In the genomic region with DNA sequence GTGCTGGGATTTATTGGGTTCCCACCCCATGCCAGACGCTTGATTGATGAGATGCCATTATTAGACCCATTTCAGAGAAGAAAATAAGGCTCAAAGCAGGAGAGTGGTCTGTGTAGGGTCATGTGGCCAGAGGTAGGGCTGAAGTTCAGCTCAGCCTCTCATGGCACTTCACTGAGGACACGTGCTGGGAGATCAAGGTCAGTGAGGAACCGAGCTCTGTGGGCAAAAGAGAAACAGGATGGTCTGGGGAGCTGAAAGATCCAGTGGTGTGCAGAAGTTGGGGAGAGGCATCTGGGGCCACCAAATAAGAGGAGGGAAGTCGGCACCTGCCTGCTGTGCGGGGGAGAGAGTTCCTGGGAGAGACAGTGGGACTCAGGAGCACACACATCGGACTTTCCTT, we compare ENCODE assay signal across 20 cellular contexts. TPM values are rescaled to one million over a fixed set of nuclear protein-coding genes. Genes with fewer than 3 reads are reported as not detected.
"Had no signal": no experiment of that assay in that cellular context is flagged by ENCODE, and none has a peak within 500 bp of the region (broad histone marks: within the 10 kb centered on the region; RNA-seq: fewer than 3 reads in every experiment).

No MANE protein-coding gene starts in this region.

- H3K4me3 ChIP-seq: adrenal gland, esophagus muscularis mucosa, gastroesophageal sphincter, heart left ventricle, left ventricle myocardium inferior, stomach, upper lobe of left lung had no signal

- H3K27ac ChIP-seq: adrenal gland, esophagus muscularis mucosa, gastroesophageal sphincter, heart left ventricle, left ventricle myocardium inferior, stomach, upper lobe of left lung had no signal

- H3K27me3 ChIP-seq: adrenal gland, heart left ventricle, upper lobe of left lung had no signal

- H3K4me1 ChIP-seq: adrenal gland had no signal

- DNase-seq: activated CD4-positive, CD25-positive, alpha-beta regulatory T cell treated with anti-CD3 and anti-CD28 coated beads, Interleukin-2, amount 50 U/mL, for 72 hours; activated CD8-positive, alpha-beta memory T cell treated with anti-CD3 and anti-CD28 coated beads for 24 hours; activated CD8-positive, alpha-beta memory T cell treated with anti-CD3 and anti-CD28 coated beads, Interleukin-2, amount 50 U/mL, for 48 hours; activated gamma-delta T cell; activated T-cell treated with anti-CD3 and anti-CD28 coated beads, Interleukin-2, amount 50 U/mL, for 72 hours; cerebellar nuclear complex; cortex of kidney; effector CD4-positive, alpha-beta T cell; heart left ventricle; kidney; left ventricle myocardium inferior; stimulated activated CD4-positive, alpha-beta T cell treated with anti-CD3 and anti-CD28 coated beads, Interleukin-2, amount 100 ng/mL, for 48 hours; stomach; upper lobe of left lung had no signal

- H3K9me3 ChIP-seq: adrenal gland, esophagus muscularis mucosa, gastroesophageal sphincter, heart left ventricle, left ventricle myocardium inferior, stomach, upper lobe of left lung had no signal

- FAIRE-seq: astrocyte, bronchial epithelial cell, kidney had no signal

- ATAC-seq: activated T-cell treated with anti-CD3 and anti-CD28 coated beads, Interleukin-2, amount 50 U/mL, for 72 hours; gastroesophageal sphincter; heart left ventricle had no signal

- H3K36me3 ChIP-seq: adrenal gland, esophagus muscularis mucosa, gastroesophageal sphincter, heart left ventricle, left ventricle myocardium inferior, upper lobe of left lung had no signal

RNA-seq across cellular contexts. Expression of a gene that starts 53.3 kb away (rescaled TPM):
- total RNA-seq: activated T-cell treated with anti-CD3 and anti-CD28 coated beads, Interleukin-2, amount 50 U/mL, for 72 hours; skeletal muscle tissue; stomach had no signal
